8 cellular contexts compared by ENCODE assay signal in genomic region chr12:104455594-104456416, GRCh38. TPM values are rescaled to one million over a fixed set of nuclear protein-coding genes. Genes with fewer than 3 reads are reported as not detected.
DNase-seq lines count a peak whose midpoint lies in the region; TF ChIP-seq lines count a peak whose summit lies in the region.

No MANE protein-coding gene starts in this region.

- H3K4me1 ChIP-seq in ES-I3 (ENCODE audit: insufficient read depth, low read length): peaks cover 24% of the 10 kb centered on the region
- peaks cover 0 to 4% of the 10 kb centered on the region in 2 donors for H3K4me1 ChIP-seq in esophagus (ENCODE audit: control insufficient read depth in 2 of 2, insufficient read depth in 2 of 2, low read length in 1 of 2)
- H3K4me1 ChIP-seq in parathyroid adenoma: peaks cover 7% of the 10 kb centered on the region

- 22 to 30% methylated on average over 8 of the region's 8 CpGs for WGBS in esophagus, 2 donors

- H3K9ac ChIP-seq in ES-I3 (ENCODE audit: low read depth, low read length) (peak overlapping the region; percentile 98; the same call in 1 of the 2 replicates), parathyroid adenoma (no peak overlapping the region)

- H2AFZ ChIP-seq in parathyroid adenoma: peak overlapping the region; percentile 98

- peak overlapping the region; percentile 68 to 82 for H3K4me3 ChIP-seq in esophagus (ENCODE audit: low read depth in 1 of 2, low read length in 2 of 2)
- H3K4me3 ChIP-seq in parathyroid adenoma (ENCODE audit: low read depth, low read length): peak overlapping the region; percentile 62

- no peaks in the 10 kb centered on the region for H3K79me2 ChIP-seq in parathyroid adenoma

- H3K27ac ChIP-seq in RWPE1 (peak overlapping the region; percentile 89), esophagus (ENCODE audit: low read depth in 2 of 2, low read length in 1 of 2) (peak overlapping the region in 1 of 2 donors; percentile 33), parathyroid adenoma (no peak overlapping the region)

- H3K36me3 ChIP-seq in ES-I3 (ENCODE audit: insufficient read depth, low read length) (no peaks in the 10 kb centered on the region), esophagus (ENCODE audit: control insufficient read depth in 2 of 2, insufficient read depth in 2 of 2, low read length in 1 of 2) (no peaks in the 10 kb centered on the region), parathyroid adenoma (ENCODE audit: control insufficient read depth, insufficient read depth, low read length) (no peaks in the 10 kb centered on the region)

- H3K27me3 ChIP-seq in esophagus (ENCODE audit: control insufficient read depth in 1 of 2, insufficient read depth in 2 of 2, low read length in 2 of 2) (no peaks in the 10 kb centered on the region), parathyroid adenoma (ENCODE audit: control insufficient read depth, insufficient read depth, low read length) (no peaks in the 10 kb centered on the region)

- CTCF ChIA-PET in RWPE1 (lab: Yijun Ruan, JAX): no interaction called here

- H3K4me2 ChIP-seq in parathyroid adenoma (ENCODE audit: low read length): peak overlapping the region; percentile 77

- POLR2A ChIA-PET in RWPE1 (lab: Yijun Ruan, JAX; ENCODE audit: low non-redundant PET): no interaction called here

- DNase-seq in RWPE1 (ENCODE audit: low spot score) (no peak), HT-29 (ENCODE audit: low spot score) (no peak), NCI-H146 (lab: John Stamatoyannopoulos, UW) (no peak), NCI-H526 treated with DMSO at 0.1 percent for 48 hours (lab: John Stamatoyannopoulos, UW) (no peak), NCI-H524 (lab: John Stamatoyannopoulos, UW) (no peak)

- no peak for TF ChIP-seq CTCF in RWPE1 (conservative IDR thresholded peaks at IDR 0.05; ENCODE audit: low read depth)
- TF ChIP-seq CTCF in parathyroid adenoma (IDR thresholded peaks at IDR 0.05): no peak

- H3K9me3 ChIP-seq in ES-I3 (ENCODE audit: control insufficient read depth, insufficient read depth, low read length) (no peaks in the 10 kb centered on the region), esophagus (ENCODE audit: control insufficient read depth in 2 of 2, insufficient read depth in 1 of 2, low read depth in 1 of 2, low read length in 1 of 2) (no peaks in the 10 kb centered on the region), parathyroid adenoma (ENCODE audit: control insufficient read depth, low read length) (no peaks in the 10 kb centered on the region)

RNA-seq across cellular contexts. Expression of gene CHST11, which starts 0.9 kb away (rescaled TPM):
- 1 to 10 TPM in 1 of 2 donors, under 1 TPM in 1; 0.53 to 1.4 TPM for polyA plus RNA-seq in esophagus
- 1.6 and 3.8 TPM in 2 replicates for total RNA-seq in HT-29 (2014; rRNA removed; shearing (Covaris generic))
